ENCODE assay signal across 1 cellular context in the genomic region with DNA sequence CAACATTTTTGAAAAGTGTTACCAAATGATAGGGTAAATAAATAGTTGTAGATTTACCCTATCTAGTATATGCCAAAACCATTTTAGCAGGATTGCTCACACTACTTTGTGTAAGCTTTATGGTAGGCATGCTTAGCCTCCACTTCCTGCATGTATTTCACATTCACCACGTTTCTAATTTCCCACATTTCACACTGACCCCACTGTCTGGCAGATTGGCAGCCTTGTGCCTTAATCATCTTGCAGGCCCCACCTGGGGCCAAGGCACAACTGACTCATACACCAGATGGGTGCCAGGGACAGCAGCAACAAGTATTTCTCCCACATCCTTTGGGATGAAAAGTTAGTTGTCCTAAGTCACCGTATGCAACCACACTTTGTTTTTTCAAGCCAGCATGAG.
TF ChIP-seq lines count a peak whose summit lies in the region.

No MANE protein-coding gene starts in this region.

TF ChIP-seq in HepG2, 621 proteins besides CTCF, POLR2A, EP300 and RAD21:
- TF ChIP-seq GABPB1 (CRISPR knock-in tag; IDR thresholded peaks at IDR 0.05) (no peak), HNF4G (IDR thresholded peaks at IDR 0.05; ENCODE audit: borderline replicate concordance, low read depth, low read length) (no peak), HNF4G (CRISPR knock-in tag; IDR thresholded peaks at IDR 0.05; ENCODE audit: borderline replicate concordance, low read depth) (no peak)
- TF ChIP-seq, protein P1, sequence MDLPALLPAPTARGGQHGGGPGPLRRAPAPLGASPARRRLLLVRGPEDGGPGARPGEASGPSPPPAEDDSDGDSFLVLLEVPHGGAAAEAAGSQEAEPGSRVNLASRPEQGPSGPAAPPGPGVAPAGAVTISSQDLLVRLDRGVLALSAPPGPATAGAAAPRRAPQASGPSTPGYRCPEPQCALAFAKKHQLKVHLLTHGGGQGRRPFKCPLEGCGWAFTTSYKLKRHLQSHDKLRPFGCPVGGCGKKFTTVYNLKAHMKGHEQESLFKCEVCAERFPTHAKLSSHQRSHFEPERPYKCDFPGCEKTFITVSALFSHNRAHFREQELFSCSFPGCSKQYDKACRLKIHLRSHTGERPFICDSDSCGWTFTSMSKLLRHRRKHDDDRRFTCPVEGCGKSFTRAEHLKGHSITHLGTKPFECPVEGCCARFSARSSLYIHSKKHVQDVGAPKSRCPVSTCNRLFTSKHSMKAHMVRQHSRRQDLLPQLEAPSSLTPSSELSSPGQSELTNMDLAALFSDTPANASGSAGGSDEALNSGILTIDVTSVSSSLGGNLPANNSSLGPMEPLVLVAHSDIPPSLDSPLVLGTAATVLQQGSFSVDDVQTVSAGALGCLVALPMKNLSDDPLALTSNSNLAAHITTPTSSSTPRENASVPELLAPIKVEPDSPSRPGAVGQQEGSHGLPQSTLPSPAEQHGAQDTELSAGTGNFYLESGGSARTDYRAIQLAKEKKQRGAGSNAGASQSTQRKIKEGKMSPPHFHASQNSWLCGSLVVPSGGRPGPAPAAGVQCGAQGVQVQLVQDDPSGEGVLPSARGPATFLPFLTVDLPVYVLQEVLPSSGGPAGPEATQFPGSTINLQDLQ (CRISPR knock-in tag; IDR thresholded peaks at IDR 0.05): no peak
TF ChIP-seq in HepG2: peak in this region for 0.
